ENCODE assay signal across 1 cellular context in the genomic region with DNA sequence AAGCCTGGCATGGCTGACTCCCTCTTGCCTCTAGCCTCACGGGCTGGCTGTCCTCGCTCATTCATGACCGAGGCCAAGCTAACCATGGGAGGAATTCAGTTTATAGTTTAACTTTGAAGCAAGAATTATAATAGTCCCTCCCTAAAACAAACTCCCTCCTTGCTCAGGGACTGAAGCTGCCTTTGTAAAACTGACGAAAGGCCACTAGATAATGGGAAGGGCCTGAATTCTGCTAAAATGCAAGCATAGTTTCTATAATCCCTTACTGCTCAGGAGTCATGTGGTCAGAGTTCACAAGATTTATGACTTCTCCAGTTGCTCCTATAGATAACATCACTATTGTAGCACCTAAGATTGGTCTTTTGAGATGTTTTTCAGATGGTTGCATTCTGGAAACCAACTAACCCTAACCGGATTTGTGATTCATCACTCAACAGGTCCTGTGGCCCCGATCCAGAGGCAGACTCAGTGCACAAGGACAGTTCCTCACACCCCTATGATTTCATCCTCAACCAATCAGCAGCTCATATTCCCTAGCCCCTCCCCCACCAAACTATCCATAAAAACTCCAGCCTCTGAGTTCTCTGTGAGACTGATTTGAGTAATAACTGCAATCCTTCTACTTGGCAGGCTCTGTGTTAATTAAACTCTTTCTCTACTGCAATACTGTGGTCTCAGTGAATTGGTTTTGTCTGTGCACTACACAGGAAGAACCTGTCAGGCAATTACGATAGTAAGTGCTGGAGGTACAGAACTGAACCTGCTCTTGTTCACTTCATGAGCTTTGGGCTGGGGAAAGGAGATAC.
TF ChIP-seq lines count a peak whose summit lies in the region.

No MANE protein-coding gene starts in this region.

TF ChIP-seq in H1, 55 proteins besides CTCF, POLR2A, EP300 and RAD21:
- TF ChIP-seq SIX5 (IDR thresholded peaks at IDR 0.05; ENCODE audit: low read depth, low read length) (no peak), GABPA (IDR thresholded peaks at IDR 0.05; ENCODE audit: borderline replicate concordance, insufficient read depth, low read length) (no peak), BRCA1 (IDR thresholded peaks at IDR 0.05; ENCODE audit: low read depth, low read length) (no peak), HDAC6 (IDR thresholded peaks at IDR 0.05; ENCODE audit: low read depth, low read length) (no peak), BCL11A (IDR thresholded peaks at IDR 0.05; ENCODE audit: low read depth in 2 of 2, low read length in 2 of 2) (no peak), GTF2F1 (IDR thresholded peaks at IDR 0.05; ENCODE audit: borderline replicate concordance, low read depth, low read length) (no peak), TAF1 (IDR thresholded peaks at IDR 0.05; ENCODE audit: low read depth, low read length) (no peak), JUND (IDR thresholded peaks at IDR 0.05; ENCODE audit: low read length) (no peak), RBBP5 (IDR thresholded peaks at IDR 0.05; ENCODE audit: borderline replicate concordance, low read depth, low read length) (no peak), POU5F1 (IDR thresholded peaks at IDR 0.05; ENCODE audit: low read depth, low read length) (no peak), TEAD4 (IDR thresholded peaks at IDR 0.05; ENCODE audit: low read depth, low read length) (no peak), TCF12 (IDR thresholded peaks at IDR 0.05; ENCODE audit: low read depth, low read length) (no peak), SIRT6 (IDR thresholded peaks at IDR 0.05; ENCODE audit: low read length) (no peak), CHD1 (IDR thresholded peaks at IDR 0.05; ENCODE audit: low read depth, low read length) (no peak), SRF (IDR thresholded peaks at IDR 0.05; ENCODE audit: low read depth, low read length) (no peak)
- TF ChIP-seq, protein P1, sequence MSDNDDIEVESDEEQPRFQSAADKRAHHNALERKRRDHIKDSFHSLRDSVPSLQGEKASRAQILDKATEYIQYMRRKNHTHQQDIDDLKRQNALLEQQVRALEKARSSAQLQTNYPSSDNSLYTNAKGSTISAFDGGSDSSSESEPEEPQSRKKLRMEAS (IDR thresholded peaks at IDR 0.05): no peak
